In the genomic region with DNA sequence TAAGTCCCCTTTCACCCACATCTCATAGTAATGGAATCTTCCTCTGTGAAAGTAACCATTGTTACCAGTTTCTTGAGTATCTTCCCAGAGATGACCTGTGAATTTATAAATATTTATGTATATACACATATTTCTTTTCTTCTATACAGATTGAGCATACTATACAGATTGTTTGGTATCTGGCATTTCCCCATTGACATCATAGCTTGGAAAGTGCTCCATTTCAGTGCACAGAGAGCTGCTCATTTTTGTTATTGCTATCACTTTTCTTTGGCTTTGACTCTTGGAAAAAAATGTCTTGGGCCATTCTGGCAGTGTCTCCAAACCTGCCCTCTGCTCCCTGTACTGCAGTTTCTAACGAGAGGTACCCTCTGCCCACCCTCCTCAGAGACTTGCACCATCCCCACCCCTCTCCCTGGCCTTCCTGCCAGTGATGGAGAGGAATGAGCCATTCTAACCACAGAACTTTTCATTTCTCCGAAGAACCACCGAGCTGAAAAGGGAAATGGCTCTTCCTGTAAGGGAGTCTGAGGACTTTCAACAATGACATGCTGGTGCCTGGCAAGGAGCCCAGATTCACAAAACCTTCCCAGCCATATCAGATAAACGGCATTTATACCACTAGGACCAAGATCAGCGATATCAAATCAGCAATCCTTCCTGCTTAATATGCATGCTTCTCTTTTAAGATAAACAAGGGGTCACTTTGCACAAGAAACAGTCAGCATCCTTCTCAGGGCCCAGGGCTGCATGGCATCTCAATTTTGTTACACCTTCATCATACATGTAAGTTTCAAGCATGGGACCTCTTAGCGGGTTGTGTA, we compare ENCODE assay signal across 1 cellular context.
TF ChIP-seq lines count a peak whose summit lies in the region.

No MANE protein-coding gene starts in this region.

TF ChIP-seq in K562, 482 proteins besides CTCF, POLR2A, EP300 and RAD21 (continues in another document):
- TF ChIP-seq MEF2D (tag; conservative IDR thresholded peaks at IDR 0.05; ENCODE audit: low read depth) (no peak), SPI1 (IDR thresholded peaks at IDR 0.05; ENCODE audit: borderline replicate concordance, low read depth, low read length) (0 out of 2 replicates have a peak, but pooled peaks have one; percentile 15), HDAC2 (IDR thresholded peaks at IDR 0.05) (no peak), ARID3B (CRISPR knock-in tag; IDR thresholded peaks at IDR 0.05; ENCODE audit: borderline replicate concordance) (no peak), RB1 (IDR thresholded peaks at IDR 0.05; ENCODE audit: low read depth) (no peak), SOX6 (IDR thresholded peaks at IDR 0.05) (peak; percentile 56; the same call in 1 of the 2 replicates), CTBP1 (IDR thresholded peaks at IDR 0.05; ENCODE audit: borderline replicate concordance) (peak; percentile 50; the same call in 1 of the 2 replicates), NCOR1 (IDR thresholded peaks at IDR 0.05) (no peak), ZC3H4 (CRISPR knock-in tag; IDR thresholded peaks at IDR 0.05; ENCODE audit: borderline replicate concordance) (no peak), RFX5 (IDR thresholded peaks at IDR 0.05; ENCODE audit: low read depth, low read length) (no peak), SNAPC5 (CRISPR knock-in tag; IDR thresholded peaks at IDR 0.05) (no peak), POU5F1 (IDR thresholded peaks at IDR 0.05; ENCODE audit: borderline replicate concordance, low read depth, low read length, partially characterized antibody) (no peak), ZZZ3 (IDR thresholded peaks at IDR 0.05) (no peak), MBD2 (IDR thresholded peaks at IDR 0.05; ENCODE audit: borderline replicate concordance, low read depth) (no peak), ZNF311 (CRISPR knock-in tag; IDR thresholded peaks at IDR 0.05) (no peak), RFX1 (IDR thresholded peaks at IDR 0.05) (no peak), GABPB2 (CRISPR knock-in tag; conservative IDR thresholded peaks at IDR 0.05) (no peak), ZNF140 (CRISPR knock-in tag; IDR thresholded peaks at IDR 0.05) (no peak), SMC3 (conservative IDR thresholded peaks at IDR 0.05; ENCODE audit: insufficient read depth, low read depth, low read length) (no peak), GMEB1 (CRISPR knock-in tag; IDR thresholded peaks at IDR 0.05) (no peak), CREBBP (IDR thresholded peaks at IDR 0.05; ENCODE audit: low read depth, low read length) (no peak), RBM14 (IDR thresholded peaks at IDR 0.05; ENCODE audit: borderline replicate concordance, insufficient read depth, low read depth, low read length) (no peak), TCF15 (CRISPR knock-in tag; IDR thresholded peaks at IDR 0.05) (no peak), ETV1 (tag; conservative IDR thresholded peaks at IDR 0.05; ENCODE audit: low read depth) (no peak), BCLAF1 (IDR thresholded peaks at IDR 0.05; ENCODE audit: borderline replicate concordance in 1 of 2, control insufficient read depth in 1 of 2, low read depth in 2 of 2, low read length in 1 of 2) (no peak), PHF8 (IDR thresholded peaks at IDR 0.05; ENCODE audit: borderline replicate concordance, low read length) (no peak), PURB (CRISPR knock-in tag; IDR thresholded peaks at IDR 0.05; ENCODE audit: low read depth) (no peak), GATA2 (CRISPR knock-in tag; IDR thresholded peaks at IDR 0.05) (peak; percentile 28; the same call in 1 of the 2 replicates), BACH1 (tag; IDR thresholded peaks at IDR 0.05) (no peak), E2F3 (CRISPR knock-in tag; IDR thresholded peaks at IDR 0.05) (no peak), FOXA3 (CRISPR knock-in tag; conservative IDR thresholded peaks at IDR 0.05 in 1 of 2, IDR thresholded peaks at IDR 0.05 in 1 of 2) (no peak), ZNF143 (CRISPR knock-in tag; IDR thresholded peaks at IDR 0.05) (no peak), SRF (CRISPR knock-in tag; IDR thresholded peaks at IDR 0.05) (no peak), HMGXB4 (CRISPR knock-in tag; IDR thresholded peaks at IDR 0.05) (no peak), CEBPG (CRISPR knock-in tag; IDR thresholded peaks at IDR 0.05) (no peak), CEBPG (tag; conservative IDR thresholded peaks at IDR 0.05 in 1 of 2, IDR thresholded peaks at IDR 0.05 in 1 of 2) (no peak), ZNF507 (tag; conservative IDR thresholded peaks at IDR 0.05) (no peak), PML (IDR thresholded peaks at IDR 0.05; ENCODE audit: low read length) (no peak)
- TF ChIP-seq, protein P1, sequence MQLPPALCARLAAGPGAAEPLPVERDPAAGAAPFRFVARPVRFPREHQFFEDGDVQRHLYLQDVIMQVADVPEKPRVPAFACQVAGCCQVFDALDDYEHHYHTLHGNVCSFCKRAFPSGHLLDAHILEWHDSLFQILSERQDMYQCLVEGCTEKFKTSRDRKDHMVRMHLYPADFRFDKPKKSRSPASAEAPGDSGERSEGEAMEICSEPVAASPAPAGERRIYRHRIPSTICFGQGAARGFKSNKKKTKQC (CRISPR knock-in tag; IDR thresholded peaks at IDR 0.05) = no peak
- TF ChIP-seq, protein P2, sequence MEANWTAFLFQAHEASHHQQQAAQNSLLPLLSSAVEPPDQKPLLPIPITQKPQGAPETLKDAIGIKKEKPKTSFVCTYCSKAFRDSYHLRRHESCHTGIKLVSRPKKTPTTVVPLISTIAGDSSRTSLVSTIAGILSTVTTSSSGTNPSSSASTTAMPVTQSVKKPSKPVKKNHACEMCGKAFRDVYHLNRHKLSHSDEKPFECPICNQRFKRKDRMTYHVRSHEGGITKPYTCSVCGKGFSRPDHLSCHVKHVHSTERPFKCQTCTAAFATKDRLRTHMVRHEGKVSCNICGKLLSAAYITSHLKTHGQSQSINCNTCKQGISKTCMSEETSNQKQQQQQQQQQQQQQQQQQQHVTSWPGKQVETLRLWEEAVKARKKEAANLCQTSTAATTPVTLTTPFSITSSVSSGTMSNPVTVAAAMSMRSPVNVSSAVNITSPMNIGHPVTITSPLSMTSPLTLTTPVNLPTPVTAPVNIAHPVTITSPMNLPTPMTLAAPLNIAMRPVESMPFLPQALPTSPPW (CRISPR knock-in tag; IDR thresholded peaks at IDR 0.05) = peak; percentile 16; the same call in 1 of the 2 replicates
- TF ChIP-seq, protein P3, sequence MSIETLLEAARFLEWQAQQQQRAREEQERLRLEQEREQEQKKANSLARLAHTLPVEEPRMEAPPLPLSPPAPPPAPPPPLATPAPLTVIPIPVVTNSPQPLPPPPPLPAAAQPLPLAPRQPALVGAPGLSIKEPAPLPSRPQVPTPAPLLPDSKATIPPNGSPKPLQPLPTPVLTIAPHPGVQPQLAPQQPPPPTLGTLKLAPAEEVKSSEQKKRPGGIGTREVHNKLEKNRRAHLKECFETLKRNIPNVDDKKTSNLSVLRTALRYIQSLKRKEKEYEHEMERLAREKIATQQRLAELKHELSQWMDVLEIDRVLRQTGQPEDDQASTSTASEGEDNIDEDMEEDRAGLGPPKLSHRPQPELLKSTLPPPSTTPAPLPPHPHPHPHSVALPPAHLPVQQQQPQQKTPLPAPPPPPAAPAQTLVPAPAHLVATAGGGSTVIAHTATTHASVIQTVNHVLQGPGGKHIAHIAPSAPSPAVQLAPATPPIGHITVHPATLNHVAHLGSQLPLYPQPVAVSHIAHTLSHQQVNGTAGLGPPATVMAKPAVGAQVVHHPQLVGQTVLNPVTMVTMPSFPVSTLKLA (conservative IDR thresholded peaks at IDR 0.05) = no peak
- TF ChIP-seq, protein P4, sequence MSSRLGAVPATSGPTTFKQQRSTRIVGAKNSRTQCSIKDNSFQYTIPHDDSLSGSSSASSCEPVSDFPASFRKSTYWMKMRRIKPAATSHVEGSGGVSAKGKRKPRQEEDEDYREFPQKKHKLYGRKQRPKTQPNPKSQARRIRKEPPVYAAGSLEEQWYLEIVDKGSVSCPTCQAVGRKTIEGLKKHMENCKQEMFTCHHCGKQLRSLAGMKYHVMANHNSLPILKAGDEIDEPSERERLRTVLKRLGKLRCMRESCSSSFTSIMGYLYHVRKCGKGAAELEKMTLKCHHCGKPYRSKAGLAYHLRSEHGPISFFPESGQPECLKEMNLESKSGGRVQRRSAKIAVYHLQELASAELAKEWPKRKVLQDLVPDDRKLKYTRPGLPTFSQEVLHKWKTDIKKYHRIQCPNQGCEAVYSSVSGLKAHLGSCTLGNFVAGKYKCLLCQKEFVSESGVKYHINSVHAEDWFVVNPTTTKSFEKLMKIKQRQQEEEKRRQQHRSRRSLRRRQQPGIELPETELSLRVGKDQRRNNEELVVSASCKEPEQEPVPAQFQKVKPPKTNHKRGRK (tag; IDR thresholded peaks at IDR 0.05) = 0 out of 2 replicates have a peak, but pooled peaks have one; percentile 5
